16 cellular contexts compared by ENCODE assay signal in the genomic region with DNA sequence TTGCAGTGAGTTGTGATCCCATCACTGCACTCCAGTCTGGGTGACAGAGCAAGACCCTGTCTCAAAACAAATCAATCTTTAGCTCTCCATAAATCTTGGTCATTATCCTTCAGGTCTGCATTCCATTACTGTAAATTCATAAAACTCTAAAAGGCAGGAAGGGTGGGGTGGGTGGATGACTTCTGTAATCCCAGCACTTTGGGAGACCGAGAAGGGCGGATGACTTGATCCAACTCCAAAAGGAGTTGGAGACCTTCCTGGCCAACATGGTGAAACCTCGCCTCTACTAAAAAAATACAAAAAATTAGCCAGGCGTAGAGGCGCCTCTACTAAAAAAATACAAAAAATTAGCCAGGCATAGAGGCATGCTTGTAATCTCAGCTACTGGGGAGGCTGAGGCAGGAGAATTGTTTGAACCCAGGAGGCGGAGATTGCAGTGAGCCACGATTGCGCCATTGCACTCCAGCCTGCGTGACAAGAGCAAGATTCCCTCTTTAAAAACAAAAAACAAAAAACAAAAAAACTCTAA. TPM values are rescaled to one million over a fixed set of nuclear protein-coding genes. Genes with fewer than 3 reads are reported as not detected.
DNase-seq lines count a peak whose midpoint lies in the region; ATAC-seq and TF ChIP-seq lines count a peak whose summit lies in the region.
"Had no signal": no experiment of that assay in that cellular context is flagged by ENCODE, and none has a peak within 500 bp of the region (broad histone marks: within the 10 kb centered on the region; RNA-seq: fewer than 3 reads in every experiment).

No MANE protein-coding gene starts in this region.

- no peak overlapping the region for H3K4me3 Mint-ChIP-seq in activated CD4-positive, alpha-beta T cell treated with anti-CD3 and anti-CD28 coated beads, Interleukin-2, amount 10 ng/mL, durations not matched to agents 7 days and 5 days
- H3K4me3 Mint-ChIP-seq in brain (peak overlapping the region in 3 of 5 experiments; percentile 46 to 67 (median 51)), nephron progenitor cell (peak overlapping the region; percentile 28)
- H3K4me3 Mint-ChIP-seq in natural killer cell treated with Interleukin-12 subunit alpha and Interleukin-12 subunit beta and Interleukin-15 and Interleukin-18, amount 100 ng/mL, for 72 hours = no peak overlapping the region

- peak overlapping the region; percentile 95; the same call in 1 of the 2 replicates for H3K27ac ChIP-seq in RWPE1
- H3K27ac ChIP-seq: SJCRH30 had no signal

- intact Hi-C loops in lower leg skin (cut with DNase I; ENCODE audit: low total_unique reads) = no loop called here

- peaks cover 15% of the 10 kb centered on the region for H3K36me3 Mint-ChIP-seq in activated CD4-positive, alpha-beta T cell treated with anti-CD3 and anti-CD28 coated beads, Interleukin-2, amount 10 ng/mL, durations not matched to agents 7 days and 5 days (ENCODE audit: low read depth)
- H3K36me3 Mint-ChIP-seq in brain = peaks cover 11% of the 10 kb centered on the region
- peaks cover 1% of the 10 kb centered on the region for H3K36me3 Mint-ChIP-seq in nephron progenitor cell (ENCODE audit: low read depth)
- H3K36me3 Mint-ChIP-seq in natural killer cell treated with Interleukin-12 subunit alpha and Interleukin-12 subunit beta and Interleukin-15 and Interleukin-18, amount 100 ng/mL, for 72 hours = peaks cover 7% of the 10 kb centered on the region

- WGBS in lower leg skin, 2 donors = 49 to 64% methylated on average over 9 of the region's 9 CpGs

- CTCF ChIA-PET in activated CD4-positive, alpha-beta T cell treated with anti-CD3 and anti-CD28 coated beads, Interleukin-2, amount 10 ng/mL, durations not matched to agents 7 days and 5 days (lab: Charles Lee) = interaction anchor here (1.9 kb wide), 1 partner anchor 14 kb away, joined by 6 read pairs; a partner anchor contains a TSS
- CTCF ChIA-PET in RWPE1 (lab: Yijun Ruan, JAX) = no interaction called here

- no peak overlapping the region for H3K4me3 ChIP-seq in lower leg skin (ENCODE audit: low read depth, poor library complexity, severe bottlenecking)
- H3K4me3 ChIP-seq: K562, SJCRH30 had no signal

- no peaks in the 10 kb centered on the region for H3K9me3 Mint-ChIP-seq in activated CD4-positive, alpha-beta T cell treated with anti-CD3 and anti-CD28 coated beads, Interleukin-2, amount 10 ng/mL, durations not matched to agents 7 days and 5 days
- H3K9me3 Mint-ChIP-seq in brain (no peaks in the 10 kb centered on the region), nephron progenitor cell (no peaks in the 10 kb centered on the region)
- no peaks in the 10 kb centered on the region for H3K9me3 Mint-ChIP-seq in natural killer cell treated with Interleukin-12 subunit alpha and Interleukin-12 subunit beta and Interleukin-15 and Interleukin-18, amount 100 ng/mL, for 72 hours

- no peak for TF ChIP-seq POLR2A in lower leg skin (IDR thresholded peaks at IDR 0.05)

- TF ChIP-seq CTCF in RWPE1 (conservative IDR thresholded peaks at IDR 0.05; ENCODE audit: low read depth) = no peak
- TF ChIP-seq CTCF in brain (conservative IDR thresholded peaks at IDR 0.05) = no peak
- TF ChIP-seq CTCF in nephron progenitor cell (IDR thresholded peaks at IDR 0.05) = no peak
- TF ChIP-seq CTCF in lower leg skin (IDR thresholded peaks at IDR 0.05) = no peak

- peak overlapping the region; percentile 50 for H3K27ac Mint-ChIP-seq in activated CD4-positive, alpha-beta T cell treated with anti-CD3 and anti-CD28 coated beads, Interleukin-2, amount 10 ng/mL, durations not matched to agents 7 days and 5 days
- no peak overlapping the region for H3K27ac Mint-ChIP-seq in brain
- peak overlapping the region; percentile 42 for H3K27ac Mint-ChIP-seq in nephron progenitor cell
- no peak overlapping the region for H3K27ac Mint-ChIP-seq in natural killer cell treated with Interleukin-12 subunit alpha and Interleukin-12 subunit beta and Interleukin-15 and Interleukin-18, amount 100 ng/mL, for 72 hours

- no peak for DNase-seq in activated CD4-positive, alpha-beta T cell treated with anti-CD3 and anti-CD28 coated beads, Interleukin-2, amount 10 ng/mL, durations not matched to agents 7 days and 5 days
- DNase-seq in activated CD4-positive, alpha-beta T cell treated with anti-CD3 and anti-CD28 coated beads for 1 hour = no peak
- DNase-seq in RWPE1 (ENCODE audit: low spot score) (no peak), nephron progenitor cell (no peak), lower leg skin (ENCODE audit: low spot score in 2 of 2) (no peak)
- no peak for DNase-seq in natural killer cell treated with Interleukin-12 subunit alpha and Interleukin-12 subunit beta and Interleukin-15 and Interleukin-18, amount 100 ng/mL, for 72 hours (ENCODE audit: low spot score)
- DNase-seq: 8988T, COR-L47, HCEC 1CT, NCI-H1694 treated with DMSO at 0.1 percent for 48 hours, NCI-H2227 treated with DMSO at 0.1 percent for 48 hours, NCI-H526, SJCRH30 had no signal

- peaks cover 30% of the 10 kb centered on the region for H3K4me1 Mint-ChIP-seq in activated CD4-positive, alpha-beta T cell treated with anti-CD3 and anti-CD28 coated beads, Interleukin-2, amount 10 ng/mL, durations not matched to agents 7 days and 5 days
- H3K4me1 Mint-ChIP-seq in brain (peaks cover 35% of the 10 kb centered on the region), nephron progenitor cell (peaks cover 35% of the 10 kb centered on the region)
- peaks cover 28 to 29% of the 10 kb centered on the region in 2 donors for H3K4me1 Mint-ChIP-seq in natural killer cell treated with Interleukin-12 subunit alpha and Interleukin-12 subunit beta and Interleukin-15 and Interleukin-18, amount 100 ng/mL, for 72 hours (ENCODE audit: low read depth in 2 of 2)

- no peak for ATAC-seq in natural killer cell treated with Interleukin-12 subunit alpha and Interleukin-12 subunit beta and Interleukin-15 and Interleukin-18, amount 100 ng/mL, for 72 hours
- ATAC-seq in HG02973 (IDR thresholded peaks at IDR 0.05; ENCODE audit: unreplicated experiment) = no peak
- ATAC-seq: K562 had no signal

- POLR2A ChIA-PET in activated CD4-positive, alpha-beta T cell treated with anti-CD3 and anti-CD28 coated beads, Interleukin-2, amount 10 ng/mL, durations not matched to agents 7 days and 5 days (lab: Charles Lee) = no interaction called here
- POLR2A ChIA-PET in RWPE1 (lab: Yijun Ruan, JAX; ENCODE audit: low non-redundant PET) = interaction anchor here (0.9 kb wide), 1 partner anchor 14 kb away, joined by 3 read pairs; a partner anchor contains a TSS

- no peaks in the 10 kb centered on the region for H3K27me3 Mint-ChIP-seq in activated CD4-positive, alpha-beta T cell treated with anti-CD3 and anti-CD28 coated beads, Interleukin-2, amount 10 ng/mL, durations not matched to agents 7 days and 5 days
- H3K27me3 Mint-ChIP-seq in brain (peaks cover 10% of the 10 kb centered on the region), nephron progenitor cell (ENCODE audit: low read depth, poor library complexity) (no peaks in the 10 kb centered on the region)
- H3K27me3 Mint-ChIP-seq in natural killer cell treated with Interleukin-12 subunit alpha and Interleukin-12 subunit beta and Interleukin-15 and Interleukin-18, amount 100 ng/mL, for 72 hours = no peaks in the 10 kb centered on the region

RNA-seq across cellular contexts. Expression of a gene that starts 2.2 kb away (rescaled TPM):
- total RNA-seq in activated CD4-positive, alpha-beta T cell treated with anti-CD3 and anti-CD28 coated beads, Interleukin-2, amount 10 ng/mL, durations not matched to agents 7 days and 5 days = 10 to 100 TPM; 74.5 to 76.5 TPM
- polyA plus RNA-seq in brain (ENCODE audit: insufficient read depth, low read depth, low replicate concordance) = 73.5 TPM
- 100 to 1,000 TPM; 109 to 130 TPM for total RNA-seq in natural killer cell treated with Interleukin-12 subunit alpha and Interleukin-12 subunit beta and Interleukin-15 and Interleukin-18, amount 100 ng/mL, for 72 hours
- 10 to 100 TPM; 60.0 to 66.7 (median 64.9) TPM for total RNA-seq in lower leg skin

RNA-seq across cellular contexts. Expression of a gene that starts 13.5 kb away (rescaled TPM):
- 10 to 100 TPM; 64.1 to 85.5 TPM for total RNA-seq in activated CD4-positive, alpha-beta T cell treated with anti-CD3 and anti-CD28 coated beads, Interleukin-2, amount 10 ng/mL, durations not matched to agents 7 days and 5 days
- polyA plus RNA-seq in brain (ENCODE audit: insufficient read depth, low read depth, low replicate concordance) = 329 TPM
- 100 to 1,000 TPM in 1 of 2 donors, 10 to 100 TPM in 1; 66.5 to 102 TPM for total RNA-seq in natural killer cell treated with Interleukin-12 subunit alpha and Interleukin-12 subunit beta and Interleukin-15 and Interleukin-18, amount 100 ng/mL, for 72 hours
- 10 to 100 TPM; 58.0 to 94.2 (median 75.3) TPM for total RNA-seq in lower leg skin

RNA-seq across cellular contexts. Expression of a gene that starts 38.6 kb away (rescaled TPM):
- total RNA-seq in activated CD4-positive, alpha-beta T cell treated with anti-CD3 and anti-CD28 coated beads, Interleukin-2, amount 10 ng/mL, durations not matched to agents 7 days and 5 days = 100 to 1,000 TPM in 1 of 2 experiments, 10 to 100 TPM in 1; 73.0 to 101 TPM
- 140 TPM for polyA plus RNA-seq in brain (ENCODE audit: insufficient read depth, low read depth, low replicate concordance)
- 100 to 1,000 TPM; 116 to 148 TPM for total RNA-seq in natural killer cell treated with Interleukin-12 subunit alpha and Interleukin-12 subunit beta and Interleukin-15 and Interleukin-18, amount 100 ng/mL, for 72 hours
- total RNA-seq in lower leg skin = 10 to 100 TPM; 45.5 to 88.7 (median 80.3) TPM

Comparison
In these comparisons a context has a peak if more than half of its experiments do, and no peak if none do; other contexts are left out.
1. H3K27ac Mint-ChIP-seq: peak in activated CD4-positive, alpha-beta T cell treated with anti-CD3 and anti-CD28 coated beads, Interleukin-2, amount 10 ng/mL, durations not matched to agents 7 days and 5 days (single experiment) and nephron progenitor cell (single experiment); none in brain (0 of 5) and natural killer cell treated with Interleukin-12 subunit alpha and Interleukin-12 subunit beta and Interleukin-15 and Interleukin-18, amount 100 ng/mL, for 72 hours (0 of 2).
2. H3K4me3 Mint-ChIP-seq: peak in brain (3 of 5) and nephron progenitor cell (single experiment); none in activated CD4-positive, alpha-beta T cell treated with anti-CD3 and anti-CD28 coated beads, Interleukin-2, amount 10 ng/mL, durations not matched to agents 7 days and 5 days (single experiment) and natural killer cell treated with Interleukin-12 subunit alpha and Interleukin-12 subunit beta and Interleukin-15 and Interleukin-18, amount 100 ng/mL, for 72 hours (single experiment).